In the genomic region with DNA sequence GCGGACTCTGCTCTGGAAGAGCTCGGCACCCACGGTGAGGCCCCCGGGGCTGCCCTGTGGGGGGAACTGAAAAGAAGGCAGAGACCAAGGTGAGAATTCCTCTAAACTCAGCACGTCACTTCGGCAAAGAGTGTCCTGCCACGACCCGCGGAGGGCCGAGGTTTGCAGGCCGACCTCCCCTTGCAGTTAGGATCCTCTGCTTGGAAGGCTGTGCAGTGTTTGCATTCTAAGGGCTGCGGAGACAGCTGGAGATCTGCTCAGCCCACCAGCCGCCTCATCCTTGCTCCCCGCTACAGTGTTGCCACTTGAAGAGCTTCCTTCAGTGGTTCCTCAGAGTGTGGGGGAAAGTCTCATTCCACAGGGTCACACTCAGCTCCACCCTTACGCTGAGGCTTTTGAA, we compare ENCODE assay signal across 22 cellular contexts. TPM values are rescaled to one million over a fixed set of nuclear protein-coding genes. Genes with fewer than 3 reads are reported as not detected.
DNase-seq lines count a peak whose midpoint lies in the region; ATAC-seq, FAIRE-seq and TF ChIP-seq lines count a peak whose summit lies in the region.
"Had no signal": no experiment of that assay in that cellular context is flagged by ENCODE, and none has a peak within 500 bp of the region (broad histone marks: within the 10 kb centered on the region; RNA-seq: fewer than 3 reads in every experiment).

No MANE protein-coding gene starts in this region.

- peak; percentile 10 for ATAC-seq in left ventricle myocardium superior
- no peak for ATAC-seq in left cardiac atrium
- ATAC-seq in HepG2, result peak; percentile 15
- no peak for ATAC-seq in GM18858 (IDR thresholded peaks at IDR 0.05; ENCODE audit: unreplicated experiment)
- ATAC-seq in HG03097 (IDR thresholded peaks at IDR 0.05; ENCODE audit: low FRiP score, unreplicated experiment), result no peak

- FAIRE-seq in HepG2 (lab: Jason Lieb, UNC), result no peak

- no peaks in the 10 kb centered on the region for H4K20me1 ChIP-seq in HepG2 (ENCODE audit: insufficient read depth, low read length)

- H3K27ac ChIP-seq in HepG2 (ENCODE audit: extremely low read length, insufficient read depth, low read length) (peak overlapping the region; percentile 45), ovary (peak overlapping the region; percentile 15 to 62)
- H3K27ac ChIP-seq: GM23248, RWPE1, SJSA1 had no signal

- intact Hi-C loops in left ventricle myocardium superior (cut with micrococcal nuclease) (no loop called here), left cardiac atrium (cut with DNase I) (no loop called here), HepG2 (cut with micrococcal nuclease; ENCODE audit: unreplicated experiment) (no loop called here), ovary (cut with DNase I) (no loop called here)

- H3K27me3 ChIP-seq in HepG2 (ENCODE audit: control insufficient read depth in 1 of 2, insufficient read depth in 2 of 2, low read length in 2 of 2) (no peaks in the 10 kb centered on the region), ovary (no peaks in the 10 kb centered on the region)
- H3K27me3 ChIP-seq: SJSA1 had no signal

- CTCF ChIA-PET in HepG2 (lab: Yijun Ruan, JAX; ENCODE audit: low intra/inter-chr PET ratio, low total read pairs), result no interaction called here

- no peaks in the 10 kb centered on the region; a peak in 1 of 5 replicates for H3K36me3 ChIP-seq in HepG2 (replicated peaks in 1 of 2; ENCODE audit: control insufficient read depth in 1 of 2, insufficient read depth in 2 of 2, low read length in 2 of 2)
- no peaks in the 10 kb centered on the region for H3K36me3 ChIP-seq in ovary
- H3K36me3 ChIP-seq: SJSA1 had no signal

- POLR2A ChIA-PET in HepG2 (lab: Yijun Ruan, JAX), result interaction anchor here (0.6 to 1.7 kb wide), 2 partner anchors 12 to 14 kb away, joined by 3 to 13 read pairs; a partner anchor contains a TSS

- no peak overlapping the region for H3K9ac ChIP-seq in HepG2 (ENCODE audit: insufficient read depth, low read depth, low read length)
- H3K9ac ChIP-seq: GM23248 had no signal

- 94% methylated on average over 6 of the region's 15 CpGs for WGBS in HepG2 (ENCODE audit: low lambda C conversion rate)
- WGBS in ovary, 3 donors, result 23 to 56% (median 36%) methylated on average over 15 of the region's 15 CpGs

- BruUV-seq in HepG2 (replicated peaks; lab: Mats Ljungman, UMichigan), result no TSS peak

- no peak overlapping the region for H2AFZ ChIP-seq in HepG2 (ENCODE audit: low read length)
- H2AFZ ChIP-seq: GM23248 had no signal

- DNase-seq in left ventricle myocardium superior (no peak), left cardiac atrium (no peak), HepG2 (ENCODE audit: low spot score) (no peak), ovary (no peak), GM13977 (ENCODE audit: low spot score) (no peak), activated gamma-delta T cell treated with Interleukin-2 at 50 U/mL for 16 hours (no peak)
- DNase-seq: AML-193, COR-L47, DMS153, KBM-7, NCI-H1417 treated with DMSO at 0.1 percent for 48 hours, NCI-H2029, NCI-H2171 treated with DMSO at 0.1 percent for 48 hours, NCI-H446 treated with DMSO at 0.1 percent for 48 hours, NCI-H774 had no signal

- in situ Hi-C loops in HepG2 (cut with HindIII; ENCODE audit: extremely low pct_ligation_motif_present, low pct_unique_long_range_greater_than_20kb) (no loop called here), GM13977 (cut with MboI; ENCODE audit: low pct_unique_long_range_greater_than_20kb, low sequenced_read_pairs, unreplicated experiment) (no loop called here)

- H3K9me3 ChIP-seq in HepG2 (ENCODE audit: low read length) (no peaks in the 10 kb centered on the region), ovary (no peaks in the 10 kb centered on the region)
- H3K9me3 ChIP-seq: SJSA1 had no signal

- H3K4me3 ChIP-seq in HepG2 (replicated peaks in 1 of 3; ENCODE audit: insufficient read depth in 1 of 3, low read depth in 2 of 3, low read length in 3 of 3) (no peak overlapping the region), ovary (no peak overlapping the region)
- H3K4me3 ChIP-seq: GM23248, SJSA1 had no signal

- H3K79me2 ChIP-seq in HepG2 (ENCODE audit: insufficient read depth, low read length), result no peaks in the 10 kb centered on the region

- TF ChIP-seq EP300 in HepG2 (IDR thresholded peaks at IDR 0.05; ENCODE audit: low read depth in 2 of 2, low read length in 2 of 2), result no peak
- no peak for TF ChIP-seq EP300 in HepG2 (CRISPR knock-in tag; IDR thresholded peaks at IDR 0.05; ENCODE audit: borderline replicate concordance)
- no peak for TF ChIP-seq EP300 in ovary (IDR thresholded peaks at IDR 0.05)

- TF ChIP-seq CTCF in HepG2 (CRISPR knock-in tag; IDR thresholded peaks at IDR 0.05) (no peak), ovary (IDR thresholded peaks at IDR 0.05) (no peak), GM13977 (IDR thresholded peaks at IDR 0.05; ENCODE audit: extremely low read depth, insufficient read depth, missing control alignments) (no peak)

- no peak for TF ChIP-seq POLR2A in HepG2 (IDR thresholded peaks at IDR 0.05; ENCODE audit: insufficient read depth in 1 of 2, low read depth in 2 of 2, low read length in 2 of 2)
- no peak for TF ChIP-seq POLR2A in ovary (IDR thresholded peaks at IDR 0.05)

- H3K4me1 ChIP-seq in HepG2 (ENCODE audit: insufficient read depth, low read length) (peaks cover 40% of the 10 kb centered on the region), ovary (ENCODE audit: insufficient read depth) (peaks cover 14% of the 10 kb centered on the region)
- H3K4me1 ChIP-seq: SJSA1 had no signal

- 0 out of 2 replicates have a peak overlapping the region, but pooled peaks have one; percentile 52 for H3K4me2 ChIP-seq in HepG2 (ENCODE audit: low read depth, low read length)

- no peak for TF ChIP-seq RAD21 in HepG2 (CRISPR knock-in tag; IDR thresholded peaks at IDR 0.05)

TF ChIP-seq in HepG2, 621 proteins besides CTCF, POLR2A, EP300 and RAD21 (continues in another document):
- no peak for TF ChIP-seq ZNF138 (CRISPR knock-in tag; IDR thresholded peaks at IDR 0.05; ENCODE audit: low read depth)
- TF ChIP-seq ZNF350 (CRISPR knock-in tag; IDR thresholded peaks at IDR 0.05; ENCODE audit: borderline replicate concordance, low read depth), result no peak
- TF ChIP-seq ZNF160 (CRISPR knock-in tag; IDR thresholded peaks at IDR 0.05), result peak; percentile 25; the same call in 1 of the 2 replicates

RNA-seq across cellular contexts. Expression of a gene that starts 10.8 kb away (rescaled TPM):
- total RNA-seq in left ventricle myocardium superior, result not detected
- under 1 TPM; 0.32 to 0.50 TPM for total RNA-seq in left cardiac atrium
- 3.8 and 4.3 TPM in 2 replicates for total RNA-seq in HepG2 (2016; rRNA removed; fragmentation: Illumina TruSeq; extraction: Trizol)
- 1.8 and 2.1 TPM in 2 replicates for total RNA-seq in HepG2 (2016; cell fraction: cytosol; rRNA removed; fragmentation: Illumina TruSeq; extraction: Trizol; ENCODE audit: low read depth)
- total RNA-seq in HepG2 (2016; cell fraction: insoluble cytoplasmic fraction; rRNA removed; fragmentation: Illumina TruSeq; extraction: Trizol), result 2.3 and 4.7 TPM in 2 replicates
- total RNA-seq in HepG2 (2016; cell fraction: membrane; rRNA removed; fragmentation: Illumina TruSeq; extraction: Trizol), result 1.2 and 1.5 TPM in 2 replicates
- total RNA-seq in HepG2 (2016; cell fraction: nucleus; rRNA removed; fragmentation: Illumina TruSeq; extraction: Trizol), result 3.7 and 5.8 TPM in 2 replicates
- 48.8 and 96.4 TPM in 2 replicates for polyA plus RNA-seq in HepG2 (2011; rRNA removed)
- 21.3 and 40.5 TPM in 2 replicates for polyA plus RNA-seq in HepG2 (2011; cell fraction: cytosol; rRNA removed)
- 286 and 508 TPM in 2 replicates for polyA plus RNA-seq in HepG2 (2011; cell fraction: nucleus; rRNA removed)
- 60.6 and 133 TPM in 2 replicates for polyA plus RNA-seq in HepG2 (2012)
- polyA plus RNA-seq in HepG2 (2016; cell fraction: cytosol; fragmentation: Illumina TruSeq; extraction: Trizol; ENCODE audit: low read depth), result 1.3 and 1.5 TPM in 2 replicates
- polyA plus RNA-seq in HepG2 (2016; cell fraction: insoluble cytoplasmic fraction; fragmentation: Illumina TruSeq; extraction: Trizol; ENCODE audit: low read depth), result 1.2 and 2.5 TPM in 2 replicates
- polyA plus RNA-seq in HepG2 (2016; cell fraction: membrane; fragmentation: Illumina TruSeq; extraction: Trizol; ENCODE audit: low read depth), result 1.7 TPM in 2 replicates
- polyA plus RNA-seq in HepG2 (2016; cell fraction: nucleus; fragmentation: Illumina TruSeq; extraction: Trizol; ENCODE audit: insufficient read depth, low read depth), result 9.4 and 12.9 TPM in 2 replicates
- 29.6 TPM in 1 of 2 replicates, not detected in the other for polyA minus RNA-seq in HepG2 (2011; rRNA and poly(A)+ RNA removed; ENCODE audit: low replicate concordance)
- polyA minus RNA-seq in HepG2 (2011; cell fraction: cytosol; rRNA and poly(A)+ RNA removed), result 7.6 and 19.3 TPM in 2 replicates
- polyA minus RNA-seq in HepG2 (2011; cell fraction: nucleus; rRNA and poly(A)+ RNA removed), result 24.8 and 52.6 TPM in 2 replicates
- total RNA-seq in ovary, result 10 to 100 TPM in 3 of 7 donors, 1 to 10 TPM in 4; 2.6 to 14.2 (median 9.0) TPM
- polyA plus RNA-seq in ovary, result 10 to 100 TPM in 1 of 2 donors, 1 to 10 TPM in 1; 7.3 to 10.5 TPM
- total RNA-seq: A673, GM23248, SJSA1 had no signal

RNA-seq across cellular contexts. Expression of a gene that starts 15.9 kb away (rescaled TPM):
- total RNA-seq in left ventricle myocardium superior, result not detected
- total RNA-seq in left cardiac atrium, result not detected
- total RNA-seq in HepG2 (2016; rRNA removed; fragmentation: Illumina TruSeq; extraction: Trizol), result 0.22 TPM in 1 of 2 replicates, not detected in the other
- not detected in 2 replicates for total RNA-seq in HepG2 (2016; cell fraction: cytosol; rRNA removed; fragmentation: Illumina TruSeq; extraction: Trizol; ENCODE audit: low read depth)
- not detected in 2 replicates for total RNA-seq in HepG2 (2016; cell fraction: insoluble cytoplasmic fraction; rRNA removed; fragmentation: Illumina TruSeq; extraction: Trizol)
- not detected in 2 replicates for total RNA-seq in HepG2 (2016; cell fraction: membrane; rRNA removed; fragmentation: Illumina TruSeq; extraction: Trizol)
- not detected in 2 replicates for total RNA-seq in HepG2 (2016; cell fraction: nucleus; rRNA removed; fragmentation: Illumina TruSeq; extraction: Trizol)
- polyA plus RNA-seq in HepG2 (2011; rRNA removed), result 0.53 and 0.97 TPM in 2 replicates
- 0.47 TPM in 2 replicates for polyA plus RNA-seq in HepG2 (2011; cell fraction: cytosol; rRNA removed)
- 1.5 and 1.9 TPM in 2 replicates for polyA plus RNA-seq in HepG2 (2011; cell fraction: nucleus; rRNA removed)
- 1.2 and 3.4 TPM in 2 replicates for polyA plus RNA-seq in HepG2 (2012)
- 0.43 TPM in 1 of 2 replicates, not detected in the other for polyA plus RNA-seq in HepG2 (2016; cell fraction: cytosol; fragmentation: Illumina TruSeq; extraction: Trizol; ENCODE audit: low read depth)
- polyA plus RNA-seq in HepG2 (2016; cell fraction: insoluble cytoplasmic fraction; fragmentation: Illumina TruSeq; extraction: Trizol; ENCODE audit: low read depth), result 0.53 TPM in 1 of 2 replicates, not detected in the other
- polyA plus RNA-seq in HepG2 (2016; cell fraction: membrane; fragmentation: Illumina TruSeq; extraction: Trizol; ENCODE audit: low read depth), result not detected in 2 replicates
- polyA plus RNA-seq in HepG2 (2016; cell fraction: nucleus; fragmentation: Illumina TruSeq; extraction: Trizol; ENCODE audit: insufficient read depth, low read depth), result not detected in 2 replicates
- polyA minus RNA-seq in HepG2 (2011; rRNA and poly(A)+ RNA removed; ENCODE audit: low replicate concordance), result 0.30 TPM in 1 of 2 replicates, not detected in the other
- not detected in 2 replicates for polyA minus RNA-seq in HepG2 (2011; cell fraction: cytosol; rRNA and poly(A)+ RNA removed)
- 0.26 and 1.1 TPM in 2 replicates for polyA minus RNA-seq in HepG2 (2011; cell fraction: nucleus; rRNA and poly(A)+ RNA removed)
- total RNA-seq in ovary, result 1 to 10 TPM in 6 of 7 donors, under 1 TPM in 1; 0.24 to 9.3 (median 3.8) TPM
- polyA plus RNA-seq in ovary, result 1 to 10 TPM; 4.7 to 4.9 TPM
- total RNA-seq: A673, GM23248, SJSA1 had no signal
- polyA plus RNA-seq: CD14-positive monocyte, GM23248 had no signal

Comparison
In these comparisons a context has a peak if more than half of its experiments do, and no peak if none do; other contexts are left out.
1. ATAC-seq: peak in left ventricle myocardium superior (single experiment) and HepG2 (single experiment); none in left cardiac atrium (0 of 2), GM18858 (single experiment) and HG03097 (single experiment).